ENCODE assay signal across 18 cellular contexts in genomic region chr11:79242616-79243015, GRCh38.
A peak's percentile ranks its signal among the peaks of the same experiment; 100 is the strongest.
DNase-seq lines count a peak whose midpoint lies in the region; ATAC-seq and TF ChIP-seq lines count a peak whose summit lies in the region.
"Had no signal": no experiment of that assay in that cellular context is flagged by ENCODE, and none has a peak within 500 bp of the region (broad histone marks: within the 10 kb centered on the region; RNA-seq: fewer than 3 reads in every experiment).

No MANE protein-coding gene starts in this region.

- no peak overlapping the region for H3K56ac ChIP-seq in IMR-90 (ENCODE audit: extremely low read depth, insufficient read depth, low read length)

- H2BK20ac ChIP-seq in IMR-90 (ENCODE audit: low read depth, low read length) = no peak overlapping the region

- H3K9me1 ChIP-seq in IMR-90 (ENCODE audit: insufficient read depth, low read length) = peaks cover 9% of the 10 kb centered on the region

- no peak overlapping the region for H4K8ac ChIP-seq in IMR-90 (ENCODE audit: low read depth in 2 of 2, low read length in 2 of 2)

- peak overlapping the region; percentile 15; the same call in 1 of the 2 replicates for H4K5ac ChIP-seq in IMR-90 (ENCODE audit: low read depth, low read length)

- H2BK120ac ChIP-seq in IMR-90 (ENCODE audit: low read depth, low read length) = no peak overlapping the region

- in situ Hi-C loops in IMR-90 (cut with MboI; ENCODE audit: low sequenced_read_pairs) = no loop called here

- ATAC-seq in IMR-90 (ENCODE audit: low read depth) = no peak
- ATAC-seq: PC-3 had no signal

- no peak overlapping the region for H2AK9ac ChIP-seq in IMR-90 (replicated peaks; ENCODE audit: low read depth, low read length, poor library complexity)

- H3K9ac ChIP-seq in IMR-90 (ENCODE audit: low read depth, low read length) = no peak overlapping the region

- H3K36me3 ChIP-seq in IMR-90 (ENCODE audit: control insufficient read depth, insufficient read depth, low read length) (no peaks in the 10 kb centered on the region), WERI-Rb-1 (no peaks in the 10 kb centered on the region)
- H3K36me3 ChIP-seq in CD8-positive, alpha-beta memory T cell (ENCODE audit: insufficient read depth, low read length) = no peaks in the 10 kb centered on the region
- H3K36me3 ChIP-seq: MG63, SJCRH30 had no signal

- H3K4ac ChIP-seq in IMR-90 (ENCODE audit: low read depth, low read length) = no peak overlapping the region

- intact Hi-C loops in IMR-90 (cut with micrococcal nuclease) = loop anchor here (10.0 kb wide), 1 partner anchor 448 kb away; no protein-coding TSS in a partner anchor

- WGBS in IMR-90 (ENCODE audit: extremely low coverage in 2 of 2, insufficient read length in 1 of 2), 2 experiments = no CpG with 5 or more reads among the region's 3 CpGs

- H3K4me3 ChIP-seq in IMR-90 (ENCODE audit: insufficient read depth, low read depth, low read length) = no peak overlapping the region
- no peak overlapping the region for H3K4me3 ChIP-seq in choroid plexus epithelial cell (ENCODE audit: low read depth, low read length)
- no peak overlapping the region for H3K4me3 ChIP-seq in CD8-positive, alpha-beta memory T cell (ENCODE audit: low read length)
- H3K4me3 ChIP-seq in WERI-Rb-1 (ENCODE audit: low read depth, low read length) = no peak overlapping the region
- H3K4me3 ChIP-seq: MG63, SJCRH30 had no signal

- dilution Hi-C loops in IMR-90 (cut with HindIII; ENCODE audit: low sequenced_read_pairs, unreplicated experiment) = no loop called here

- H3K9me3 Mint-ChIP-seq in neural crest cell = no peaks in the 10 kb centered on the region
- H3K9me3 Mint-ChIP-seq in CD8-positive, alpha-beta memory T cell = peaks cover 0 to 10% (median 0%) of the 10 kb centered on the region in 5 donors

- CTCF ChIA-PET in IMR-90 (lab: Yijun Ruan, JAX) = no interaction called here
- CTCF ChIA-PET in CD8-positive, alpha-beta memory T cell (lab: Charles Lee) = no interaction called here

- H3K27ac ChIP-seq in IMR-90 (ENCODE audit: insufficient read depth, low read length) (no peak overlapping the region), WERI-Rb-1 (no peak overlapping the region)
- no peak overlapping the region for H3K27ac ChIP-seq in CD8-positive, alpha-beta memory T cell (ENCODE audit: low read depth, low read length)
- H3K27ac ChIP-seq: SJCRH30 had no signal

- TF ChIP-seq CTCF in IMR-90 (conservative IDR thresholded peaks at IDR 0.05; ENCODE audit: low read depth, low read length) = no peak
- TF ChIP-seq CTCF in choroid plexus epithelial cell (conservative IDR thresholded peaks at IDR 0.05; ENCODE audit: low read depth, low read length) = no peak
- no peak for TF ChIP-seq CTCF in neural crest cell (conservative IDR thresholded peaks at IDR 0.05)
- TF ChIP-seq CTCF in WERI-Rb-1 (IDR thresholded peaks at IDR 0.05; ENCODE audit: low read depth, low read length) = no peak

- no peaks in the 10 kb centered on the region for H3K36me3 Mint-ChIP-seq in neural crest cell (ENCODE audit: low read depth)
- no peaks in the 10 kb centered on the region for H3K36me3 Mint-ChIP-seq in CD8-positive, alpha-beta memory T cell

- no peaks in the 10 kb centered on the region for H3K27me3 ChIP-seq in IMR-90 (ENCODE audit: control insufficient read depth, insufficient read depth, low read length)
- no peaks in the 10 kb centered on the region for H3K27me3 ChIP-seq in CD8-positive, alpha-beta memory T cell (ENCODE audit: insufficient read depth, low read length, poor library complexity, severe bottlenecking)
- H3K27me3 ChIP-seq in WERI-Rb-1 (ENCODE audit: insufficient read depth, low read depth, severe bottlenecking) = no peaks in the 10 kb centered on the region
- H3K27me3 ChIP-seq: MG63, SJCRH30 had no signal

- H3K23ac ChIP-seq in IMR-90 (ENCODE audit: low read depth, low read length) = no peak overlapping the region

- no peak for TF ChIP-seq POLR2A in IMR-90 (IDR thresholded peaks at IDR 0.05; ENCODE audit: low read depth, low read length)

- no peak overlapping the region for H3K27ac Mint-ChIP-seq in neural crest cell (ENCODE audit: unreplicated experiment)
- no peak overlapping the region for H3K27ac Mint-ChIP-seq in CD8-positive, alpha-beta memory T cell

- peak overlapping the region; percentile 26; the same call in 1 of the 2 replicates for H3K18ac ChIP-seq in IMR-90 (ENCODE audit: low read depth, low read length)

- no peak for DNase-seq in IMR-90
- DNase-seq in choroid plexus epithelial cell (ENCODE audit: low read depth) = peak; percentile 65
- DNase-seq in neural crest cell (ENCODE audit: low read depth, low spot score) = no peak
- no peak for DNase-seq in CD8-positive, alpha-beta memory T cell
- DNase-seq in activated effector memory CD4-positive, alpha-beta T cell treated with Interleukin-2 at 50 U/mL for 16 hours = no peak
- no peak for DNase-seq in NCI-H345 treated with DMSO at 0.1 percent for 48 hours (lab: John Stamatoyannopoulos, UW; ENCODE audit: unreplicated experiment)
- no peak for DNase-seq in WERI-Rb-1
- DNase-seq: C1 segment of cervical spinal cord, GF-D8, Karpas-422, MG63, NCI-H1092, NCI-H146, NCI-H2081, NCI-H510A treated with DMSO at 0.1 percent for 48 hours, NCI-H82, PC-3, SJCRH30 had no signal

- POLR2A ChIA-PET in IMR-90 (lab: Charles Lee; ENCODE audit: unreplicated experiment) = no interaction called here
- POLR2A ChIA-PET in CD8-positive, alpha-beta memory T cell (lab: Charles Lee) = no interaction called here

- H3K4me3 Mint-ChIP-seq in neural crest cell = peak overlapping the region; percentile 15
- H3K4me3 Mint-ChIP-seq in CD8-positive, alpha-beta memory T cell = no peak overlapping the region

- peaks cover 5% of the 10 kb centered on the region; the same call in 1 of the 2 replicates for H4K20me1 ChIP-seq in IMR-90 (ENCODE audit: insufficient read depth, low read length)

- 0 out of 4 replicates have a peak, but pooled peaks cover 0 to 3% of the 10 kb centered on the region in 2 experiments for H3K79me1 ChIP-seq in IMR-90 (ENCODE audit: low read depth in 1 of 2, low read length in 2 of 2)

- no peak overlapping the region for H2BK15ac ChIP-seq in IMR-90 (ENCODE audit: low read depth, low read length)

- no peak overlapping the region for H3K4me2 ChIP-seq in IMR-90 (ENCODE audit: low read depth, low read length)

- BruUV-seq in IMR-90 (replicated peaks; lab: Mats Ljungman, UMichigan) = no TSS peak

- no peak for TF ChIP-seq RAD21 in IMR-90 (IDR thresholded peaks at IDR 0.05; ENCODE audit: low read length)

- H3K4me1 ChIP-seq in IMR-90 (ENCODE audit: control insufficient read depth, insufficient read depth, low read length) = peaks cover 27% of the 10 kb centered on the region
- H3K4me1 ChIP-seq in CD8-positive, alpha-beta memory T cell (ENCODE audit: insufficient read depth, low read length) = no peaks in the 10 kb centered on the region
- H3K4me1 ChIP-seq: SJCRH30 had no signal

- H2AK5ac ChIP-seq in IMR-90 (ENCODE audit: low read depth, low read length) = no peak overlapping the region

- no peak overlapping the region for H2AFZ ChIP-seq in IMR-90 (replicated peaks; ENCODE audit: low read length, poor library complexity)

- H3K14ac ChIP-seq in IMR-90 (replicated peaks; ENCODE audit: low read depth, low read length) = no peak overlapping the region

- no peak overlapping the region for H2BK5ac ChIP-seq in IMR-90 (ENCODE audit: low read depth, low read length, poor library complexity, severe bottlenecking)

- peaks cover 53% of the 10 kb centered on the region for H3K4me1 Mint-ChIP-seq in neural crest cell
- H3K4me1 Mint-ChIP-seq in CD8-positive, alpha-beta memory T cell = no peaks in the 10 kb centered on the region

- H3K27me3 Mint-ChIP-seq in neural crest cell (ENCODE audit: low read depth) = peaks cover 5% of the 10 kb centered on the region
- H3K27me3 Mint-ChIP-seq in CD8-positive, alpha-beta memory T cell = peaks cover 3 to 5% of the 10 kb centered on the region in 2 donors

- H4K91ac ChIP-seq in IMR-90 (ENCODE audit: insufficient read depth, low read depth, low read length) = no peak overlapping the region

- H3K9me3 ChIP-seq in IMR-90 (ENCODE audit: control insufficient read depth, insufficient read depth, low read length) (no peaks in the 10 kb centered on the region), WERI-Rb-1 (ENCODE audit: severe bottlenecking) (no peaks in the 10 kb centered on the region)
- no peaks in the 10 kb centered on the region for H3K9me3 ChIP-seq in CD8-positive, alpha-beta memory T cell (ENCODE audit: low read length)
- H3K9me3 ChIP-seq: MG63, SJCRH30 had no signal

TF ChIP-seq in IMR-90, 13 proteins besides CTCF, POLR2A, EP300 and RAD21:
- TF ChIP-seq MAZ (IDR thresholded peaks at IDR 0.05; ENCODE audit: borderline replicate concordance, low read depth, low read length) (no peak), BHLHE40 (IDR thresholded peaks at IDR 0.05; ENCODE audit: low read depth, low read length) (no peak), RCOR1 (IDR thresholded peaks at IDR 0.05; ENCODE audit: insufficient replicate concordance, low read length) (no peak), MXI1 (IDR thresholded peaks at IDR 0.05; ENCODE audit: borderline replicate concordance, low read depth, low read length) (no peak), NFE2L2 (IDR thresholded peaks at IDR 0.05; ENCODE audit: low read depth, low read length) (no peak), ELK1 (IDR thresholded peaks at IDR 0.05; ENCODE audit: borderline replicate concordance, low read depth, low read length) (no peak), CEBPB (IDR thresholded peaks at IDR 0.05; ENCODE audit: low read depth, low read length) (no peak), USF2 (IDR thresholded peaks at IDR 0.05; ENCODE audit: low read depth, low read length) (no peak), SMC3 (IDR thresholded peaks at IDR 0.05; ENCODE audit: low read depth, low read length) (no peak), MAFK (IDR thresholded peaks at IDR 0.05; ENCODE audit: low read depth, low read length) (no peak), FOS (IDR thresholded peaks at IDR 0.05; ENCODE audit: low read depth, low read length) (no peak)
